Comparison of ENCODE assay signal across 13 cellular contexts in genomic region chr6:107361568-107362270, GRCh38.
DNase-seq lines count a peak whose midpoint lies in the region; ATAC-seq and TF ChIP-seq lines count a peak whose summit lies in the region.
"Had no signal": no experiment of that assay in that cellular context is flagged by ENCODE, and none has a peak within 500 bp of the region (broad histone marks: within the 10 kb centered on the region; RNA-seq: fewer than 3 reads in every experiment).

No MANE protein-coding gene starts in this region.

- TF ChIP-seq POLR2A in HCT116 (IDR thresholded peaks at IDR 0.05; ENCODE audit: borderline replicate concordance, extremely low read depth, insufficient read depth, insufficient read length), result no peak

- no peaks in the 10 kb centered on the region for H3K36me3 ChIP-seq in HCT116 (ENCODE audit: control insufficient read depth in 1 of 2, insufficient read depth in 2 of 2, low read length in 2 of 2)
- H3K36me3 ChIP-seq: upper lobe of right lung had no signal

- RAD21 ChIA-PET in HCT116 (lab: Charles Lee; ENCODE audit: low non-redundant PET in 1 of 2, low total read pairs in 2 of 2, uncharacterized antibody in 2 of 2, unreplicated experiment in 2 of 2), result no interaction called here

- TF ChIP-seq CTCF in AG04449 (IDR thresholded peaks at IDR 0.05; ENCODE audit: insufficient read depth, low read length, missing control alignments) (no peak), HCT116 (IDR thresholded peaks at IDR 0.05 in 2 of 3, conservative IDR thresholded peaks at IDR 0.05 in 1 of 3; ENCODE audit: borderline replicate concordance in 1 of 3, insufficient read depth in 1 of 3, low read depth in 2 of 3, low read length in 2 of 3) (no peak)

- ATAC-seq in HCT116, result 0 out of 2 replicates have a peak, but pooled peaks have one; percentile 38
- no peak for ATAC-seq in HG03469 (IDR thresholded peaks at IDR 0.05; ENCODE audit: unreplicated experiment)
- ATAC-seq in GM21515 (IDR thresholded peaks at IDR 0.05; ENCODE audit: unreplicated experiment), result no peak
- ATAC-seq: upper lobe of right lung had no signal

- no peaks in the 10 kb centered on the region for H3K27me3 ChIP-seq in HCT116 (ENCODE audit: insufficient read depth, low read length)
- H3K27me3 ChIP-seq: upper lobe of right lung had no signal

- no peak for TF ChIP-seq RAD21 in HCT116 (IDR thresholded peaks at IDR 0.05; ENCODE audit: low read depth)

- H3K9me2 ChIP-seq in HCT116 (ENCODE audit: insufficient read depth), result no peaks in the 10 kb centered on the region

- H3K9ac ChIP-seq in HCT116 (ENCODE audit: low read length), result no peak overlapping the region

- POLR2A ChIA-PET in AG04449 (lab: Yijun Ruan, JAX) (no interaction called here), HCT116 (lab: Charles Lee) (no interaction called here)

- intact Hi-C loops in HCT116 (cut with micrococcal nuclease), result no loop called here

- no TSS peak for BruUV-seq in HCT116 (replicated peaks; lab: Mats Ljungman, UMichigan)

- CTCF ChIA-PET in AG04449 (lab: Yijun Ruan, JAX) (interaction anchor here (1.2 to 1.6 kb wide), 2 partner anchors 10 to 43 kb away, joined by 3 to 5 read pairs; no protein-coding TSS in a partner anchor), HCT116 (lab: Charles Lee) (no interaction called here)

- H2AFZ ChIP-seq in HCT116 (ENCODE audit: low read depth, low read length, poor library complexity, severe bottlenecking), result no peak overlapping the region

- no peaks in the 10 kb centered on the region for H4K20me1 ChIP-seq in HCT116 (ENCODE audit: insufficient read depth)

- H3K79me2 ChIP-seq in HCT116 (ENCODE audit: insufficient read depth, low read length), result no peaks in the 10 kb centered on the region; the same call in 1 of the 2 replicates

- H3K4me3 ChIP-seq in AG04449 (ENCODE audit: low read depth, low read length), result no peak overlapping the region
- H3K4me3 ChIP-seq in HCT116 (replicated peaks in 1 of 2; ENCODE audit: low read depth in 1 of 2, low read length in 2 of 2), result no peak overlapping the region
- H3K4me3 ChIP-seq: upper lobe of right lung had no signal

- no peak overlapping the region for H3K4me2 ChIP-seq in HCT116 (ENCODE audit: low read length)

- H3K4me1 ChIP-seq in HCT116 (ENCODE audit: control insufficient read depth in 1 of 2, insufficient read depth in 2 of 2, low read length in 2 of 2), result peaks cover 0 to 3% of the 10 kb centered on the region in 2 experiments; a peak in 1 of 4 replicates
- H3K4me1 ChIP-seq: upper lobe of right lung had no signal

- no peaks in the 10 kb centered on the region for H3K9me3 ChIP-seq in HCT116 (ENCODE audit: control insufficient read depth in 1 of 2, insufficient read depth in 1 of 2, low read depth in 1 of 2, low read length in 2 of 2)
- H3K9me3 ChIP-seq: upper lobe of right lung had no signal

- DNase-seq in AG04449 (ENCODE audit: low read depth, low spot score), result peak; percentile 19
- no peak for DNase-seq in HCT116 (ENCODE audit: low read depth, low spot score)
- DNase-seq in astrocyte of the hippocampus (ENCODE audit: low read depth, low spot score), result peak; percentile 81
- peak; percentile 76 for DNase-seq in kidney tubule cell (ENCODE audit: low spot score)
- no peak for DNase-seq in retina
- DNase-seq in SHP77 treated with DMSO at 0.1 percent for 48 hours (lab: John Stamatoyannopoulos, UW), result no peak
- DNase-seq: activated CD4-positive, CD25-positive, alpha-beta regulatory T cell treated with anti-CD3 and anti-CD28 coated beads, Interleukin-2, amount 50 U/mL, for 72 hours; activated T-cell treated with anti-CD3 and anti-CD28 coated beads, Interleukin-2, amount 50 U/mL, for 1 hour; GDM1; NCI-H187 treated with DMSO at 0.1 percent for 48 hours; upper lobe of right lung had no signal

- no peak overlapping the region for H3K27ac ChIP-seq in HCT116 (ENCODE audit: low read depth, low read length)
- H3K27ac ChIP-seq: upper lobe of right lung had no signal

TF ChIP-seq in HCT116, 20 proteins besides CTCF, POLR2A, EP300 and RAD21:
- TF ChIP-seq CBX3 (IDR thresholded peaks at IDR 0.05; ENCODE audit: low read depth) (no peak), JUND (IDR thresholded peaks at IDR 0.05) (no peak), MAX (IDR thresholded peaks at IDR 0.05) (no peak), EZH2 (IDR thresholded peaks at IDR 0.05) (no peak)

Comparison
In these comparisons a context has a peak if more than half of its experiments do, and no peak if none do; other contexts are left out.
1. DNase-seq: peak in AG04449 (single experiment), astrocyte of the hippocampus (single experiment) and kidney tubule cell (single experiment); none in HCT116 (single experiment), retina (single experiment) and SHP77 treated with DMSO at 0.1 percent for 48 hours (single experiment).